ENCODE assay signal across 10 cellular contexts in genomic region chr17:18370761-18371160, GRCh38. TPM values are rescaled to one million over a fixed set of nuclear protein-coding genes. Genes with fewer than 3 reads are reported as not detected.
"Had no signal": no experiment of that assay in that cellular context is flagged by ENCODE, and none has a peak within 500 bp of the region (broad histone marks: within the 10 kb centered on the region; RNA-seq: fewer than 3 reads in every experiment).

No MANE protein-coding gene starts in this region.

- H3K4me2 ChIP-seq: GM23338 had no signal

- ATAC-seq: GM23338, HCT116 had no signal

- DNase-seq: GM23248, GOT3, H7, H9, HFFc6 had no signal

- H3K4me1 Mint-ChIP-seq: GM23338, H9 had no signal

- H3K27ac Mint-ChIP-seq: GM23338, H9, HFFc6 had no signal

- H3K9ac ChIP-seq: GM23248 had no signal

- H3K9me3 ChIP-seq: HAP-1 had no signal

- H2AFZ ChIP-seq: GM23248, GM23338 had no signal

- FAIRE-seq: H1, H54 had no signal

- H3K27ac ChIP-seq: GM23248 had no signal

- H3K36me3 ChIP-seq: HAP-1 had no signal

- H3K4me3 ChIP-seq: GM23248, GM23338, HAP-1 had no signal

- H3K4me3 Mint-ChIP-seq: GM23338, H9, HFFc6 had no signal

- H3K4me1 ChIP-seq: HAP-1 had no signal

- H3K9me3 Mint-ChIP-seq: HFFc6 had no signal

RNA-seq across cellular contexts. Expression of gene EVPLL, which starts 6.8 kb away (rescaled TPM):
- total RNA-seq: GM23248, H1, H7, HFFc6 had no signal
- polyA plus RNA-seq: GM23248 had no signal
